Comparison of ENCODE assay signal across 8 cellular contexts in genomic region chr20:32358883-32359632, GRCh38. TPM values are rescaled to one million over a fixed set of nuclear protein-coding genes. Genes with fewer than 3 reads are reported as not detected.
DNase-seq lines count a peak whose midpoint lies in the region; ATAC-seq and TF ChIP-seq lines count a peak whose summit lies in the region.

No MANE protein-coding gene starts in this region.

- no peaks in the 10 kb centered on the region for H3K4me1 ChIP-seq in foreskin keratinocyte
- H3K4me1 ChIP-seq in neural progenitor cell = peaks cover 6% of the 10 kb centered on the region
- peaks cover 2 to 57% (median 45%) of the 10 kb centered on the region in 5 donors for H3K4me1 ChIP-seq in subcutaneous abdominal adipose tissue (ENCODE audit: control insufficient read depth in 5 of 5, insufficient read depth in 5 of 5, low read length in 5 of 5)

- H4K20me1 ChIP-seq in neural progenitor cell (ENCODE audit: low read depth) = peaks cover 51% of the 10 kb centered on the region

- peak overlapping the region; percentile 66 for H3K27ac ChIP-seq in foreskin keratinocyte
- H3K27ac ChIP-seq in neural progenitor cell = peak overlapping the region; percentile 44
- peak overlapping the region; percentile 97 for H3K27ac ChIP-seq in subcutaneous abdominal adipose tissue (ENCODE audit: low read depth, low read length)

- H3K9me3 ChIP-seq in neural progenitor cell (ENCODE audit: low read depth) (no peaks in the 10 kb centered on the region), subcutaneous abdominal adipose tissue (ENCODE audit: control insufficient read depth in 5 of 5, low read length in 5 of 5) (no peaks in the 10 kb centered on the region)

- TF ChIP-seq CTCF in GM12864 (IDR thresholded peaks at IDR 0.05; ENCODE audit: low read depth, low read length, missing control alignments) (no peak), foreskin keratinocyte (conservative IDR thresholded peaks at IDR 0.05) (no peak), neural progenitor cell (IDR thresholded peaks at IDR 0.05) (no peak)

- peaks cover 36% of the 10 kb centered on the region for H3K4me1 Mint-ChIP-seq in neural progenitor cell

- no peaks in the 10 kb centered on the region for H3K27me3 ChIP-seq in foreskin keratinocyte
- H3K27me3 ChIP-seq in neural progenitor cell = peaks cover 5% of the 10 kb centered on the region
- H3K27me3 ChIP-seq in subcutaneous abdominal adipose tissue (ENCODE audit: control insufficient read depth in 5 of 5, insufficient read depth in 4 of 5, low read length in 5 of 5) = no peaks in the 10 kb centered on the region

- peak overlapping the region; percentile 93 for H3K4me3 Mint-ChIP-seq in neural progenitor cell

- peaks cover 8% of the 10 kb centered on the region for H3K27me3 Mint-ChIP-seq in neural progenitor cell (ENCODE audit: insufficient read depth, low read depth)

- ATAC-seq in foreskin keratinocyte (peak; percentile 43), GM21786 (IDR thresholded peaks at IDR 0.05; ENCODE audit: unreplicated experiment) (no peak)

- H3K9me3 Mint-ChIP-seq in neural progenitor cell = no peaks in the 10 kb centered on the region

- H3K79me2 ChIP-seq in neural progenitor cell (ENCODE audit: low read depth) = peaks cover 55% of the 10 kb centered on the region

- peaks cover 9% of the 10 kb centered on the region for H3K36me3 Mint-ChIP-seq in neural progenitor cell

- peak overlapping the region; percentile 65 for H3K27ac Mint-ChIP-seq in neural progenitor cell

- H3K36me3 ChIP-seq in neural progenitor cell = no peaks in the 10 kb centered on the region
- H3K36me3 ChIP-seq in subcutaneous abdominal adipose tissue (ENCODE audit: control insufficient read depth in 5 of 5, insufficient read depth in 5 of 5, low read length in 5 of 5) = no peaks in the 10 kb centered on the region

- H3K9ac ChIP-seq in neural progenitor cell (peak overlapping the region; percentile 11), subcutaneous abdominal adipose tissue (ENCODE audit: low read length in 5 of 5) (peak overlapping the region; percentile 74 to 98 (median 97))

- peak overlapping the region; percentile 78 for H3K4me2 ChIP-seq in neural progenitor cell

- H3K4me3 ChIP-seq in GM12864 (ENCODE audit: low read depth, low read length) (peak overlapping the region; percentile 90), neural progenitor cell (peak overlapping the region; percentile 93), subcutaneous abdominal adipose tissue (ENCODE audit: low read depth in 1 of 5, low read length in 5 of 5) (peak overlapping the region; percentile 86 to 100 (median 94))

- peaks cover 12% of the 10 kb centered on the region for H3F3A ChIP-seq in neural progenitor cell (ENCODE audit: low read depth)

- H2AFZ ChIP-seq in neural progenitor cell (replicated peaks) = peak overlapping the region; percentile 38

- DNase-seq in GM12864 (ENCODE audit: low read depth) (no peak), HPDE6-E6E7 (ENCODE audit: extremely low spot score) (peak; percentile 88), RPMI8226 (peak; percentile 80), activated gamma-delta T cell (lab: John Stamatoyannopoulos, UW) (peak; percentile 57), foreskin keratinocyte (peak in 1 of 2 donors; percentile 37), neural progenitor cell (ENCODE audit: low spot score) (peak; percentile 93)

RNA-seq across cellular contexts. Expression of gene ASXL1, which starts 0.9 kb away (rescaled TPM):
- total RNA-seq in foreskin keratinocyte = 28.2 and 31.7 TPM in 2 replicates
- polyA plus RNA-seq in foreskin keratinocyte = 11.7 and 12.8 TPM in 2 replicates
- total RNA-seq in neural progenitor cell (ENCODE audit: low replicate concordance) = 48.2 and 64.0 TPM in 2 replicates

Comparison
In these comparisons a context has a peak if more than half of its experiments do, and no peak if none do; other contexts are left out.
1. H3K27ac ChIP-seq: peak in every context shown above with its lines; median percentile 97 in subcutaneous abdominal adipose tissue; 66 in foreskin keratinocyte; 44 in neural progenitor cell.